Comparison of ENCODE assay signal across 2 cellular contexts in the genomic region with DNA sequence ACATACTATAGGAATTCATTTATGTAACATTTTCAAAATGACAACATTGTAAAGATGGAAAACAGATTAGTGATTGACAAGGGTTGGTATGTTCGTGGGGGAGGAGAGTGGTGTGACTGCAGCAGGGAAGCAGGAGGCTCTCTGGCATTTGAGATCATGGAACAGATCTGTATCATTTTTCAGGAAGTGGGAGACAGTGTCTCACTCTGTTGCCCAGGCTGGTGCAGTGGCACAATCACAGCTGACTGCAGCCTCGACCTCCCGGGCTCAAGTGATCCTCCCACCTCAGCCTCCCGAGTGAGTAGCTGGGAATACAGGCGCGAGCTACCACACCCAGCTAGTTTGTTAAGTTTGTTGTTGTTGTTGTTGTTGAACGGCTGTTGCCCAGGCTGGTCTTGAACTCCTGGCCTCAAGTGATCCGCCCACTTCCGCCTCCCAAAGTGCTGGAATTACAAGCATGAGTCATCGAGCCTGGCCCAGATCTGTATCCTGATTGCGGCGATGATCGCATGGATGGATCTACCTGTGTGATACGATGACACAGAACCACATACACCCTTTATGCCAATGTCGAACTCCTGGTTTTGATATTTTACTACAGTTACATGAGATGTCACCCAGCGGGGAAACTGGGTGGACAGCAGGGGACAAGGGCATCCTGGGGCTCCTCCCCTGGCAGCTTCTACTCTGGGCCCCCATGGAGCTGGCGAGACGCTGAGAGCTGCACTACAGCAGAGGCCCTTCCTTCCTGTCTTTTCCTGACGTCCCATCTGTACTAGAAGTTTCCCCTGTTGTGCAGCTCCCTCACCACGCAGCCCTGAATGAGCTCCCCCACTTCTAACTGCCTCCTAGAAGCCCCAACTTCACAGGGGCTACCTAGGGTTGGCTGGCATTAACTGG.
TF ChIP-seq lines count a peak whose summit lies in the region.

No MANE protein-coding gene starts in this region.

TF ChIP-seq in Ishikawa, 13 proteins besides CTCF, POLR2A, EP300 and RAD21:
- TF ChIP-seq TCF12 (IDR thresholded peaks at IDR 0.05; ENCODE audit: low read depth) = peak; percentile 24; the same call in 1 of the 2 replicates
- no peak for TF ChIP-seq ZBTB7A (IDR thresholded peaks at IDR 0.05; ENCODE audit: low read depth)
- TF ChIP-seq TEAD4 (IDR thresholded peaks at IDR 0.05) = peak; percentile 26; the same call in 1 of the 2 replicates

TF ChIP-seq in K562, 482 proteins besides CTCF, POLR2A, EP300 and RAD21:
- TF ChIP-seq CBX1 (IDR thresholded peaks at IDR 0.05; ENCODE audit: low read depth) = 0 out of 2 replicates have a peak, but pooled peaks have one; percentile 38
- no peak for TF ChIP-seq TAF9B (IDR thresholded peaks at IDR 0.05; ENCODE audit: partially characterized antibody)
- no peak for TF ChIP-seq U2AF1 (optimal IDR thresholded peaks at IDR 0.05; ENCODE audit: low read depth, low read length)
- TF ChIP-seq, protein P1, sequence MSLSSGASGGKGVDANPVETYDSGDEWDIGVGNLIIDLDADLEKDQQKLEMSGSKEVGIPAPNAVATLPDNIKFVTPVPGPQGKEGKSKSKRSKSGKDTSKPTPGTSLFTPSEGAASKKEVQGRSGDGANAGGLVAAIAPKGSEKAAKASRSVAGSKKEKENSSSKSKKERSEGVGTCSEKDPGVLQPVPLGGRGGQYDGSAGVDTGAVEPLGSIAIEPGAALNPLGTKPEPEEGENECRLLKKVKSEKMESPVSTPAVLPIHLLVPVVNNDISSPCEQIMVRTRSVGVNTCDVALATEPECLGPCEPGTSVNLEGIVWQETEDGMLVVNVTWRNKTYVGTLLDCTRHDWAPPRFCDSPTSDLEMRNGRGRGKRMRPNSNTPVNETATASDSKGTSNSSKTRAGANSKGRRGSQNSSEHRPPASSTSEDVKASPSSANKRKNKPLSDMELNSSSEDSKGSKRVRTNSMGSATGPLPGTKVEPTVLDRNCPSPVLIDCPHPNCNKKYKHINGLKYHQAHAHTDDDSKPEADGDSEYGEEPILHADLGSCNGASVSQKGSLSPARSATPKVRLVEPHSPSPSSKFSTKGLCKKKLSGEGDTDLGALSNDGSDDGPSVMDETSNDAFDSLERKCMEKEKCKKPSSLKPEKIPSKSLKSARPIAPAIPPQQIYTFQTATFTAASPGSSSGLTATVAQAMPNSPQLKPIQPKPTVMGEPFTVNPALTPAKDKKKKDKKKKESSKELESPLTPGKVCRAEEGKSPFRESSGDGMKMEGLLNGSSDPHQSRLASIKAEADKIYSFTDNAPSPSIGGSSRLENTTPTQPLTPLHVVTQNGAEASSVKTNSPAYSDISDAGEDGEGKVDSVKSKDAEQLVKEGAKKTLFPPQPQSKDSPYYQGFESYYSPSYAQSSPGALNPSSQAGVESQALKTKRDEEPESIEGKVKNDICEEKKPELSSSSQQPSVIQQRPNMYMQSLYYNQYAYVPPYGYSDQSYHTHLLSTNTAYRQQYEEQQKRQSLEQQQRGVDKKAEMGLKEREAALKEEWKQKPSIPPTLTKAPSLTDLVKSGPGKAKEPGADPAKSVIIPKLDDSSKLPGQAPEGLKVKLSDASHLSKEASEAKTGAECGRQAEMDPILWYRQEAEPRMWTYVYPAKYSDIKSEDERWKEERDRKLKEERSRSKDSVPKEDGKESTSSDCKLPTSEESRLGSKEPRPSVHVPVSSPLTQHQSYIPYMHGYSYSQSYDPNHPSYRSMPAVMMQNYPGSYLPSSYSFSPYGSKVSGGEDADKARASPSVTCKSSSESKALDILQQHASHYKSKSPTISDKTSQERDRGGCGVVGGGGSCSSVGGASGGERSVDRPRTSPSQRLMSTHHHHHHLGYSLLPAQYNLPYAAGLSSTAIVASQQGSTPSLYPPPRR (CRISPR knock-in tag; IDR thresholded peaks at IDR 0.05; ENCODE audit: borderline replicate concordance) = no peak
- peak; percentile 49; the same call in 1 of the 2 replicates for TF ChIP-seq ARID1B (IDR thresholded peaks at IDR 0.05)
- TF ChIP-seq, protein P2, sequence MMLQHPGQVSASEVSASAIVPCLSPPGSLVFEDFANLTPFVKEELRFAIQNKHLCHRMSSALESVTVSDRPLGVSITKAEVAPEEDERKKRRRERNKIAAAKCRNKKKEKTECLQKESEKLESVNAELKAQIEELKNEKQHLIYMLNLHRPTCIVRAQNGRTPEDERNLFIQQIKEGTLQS (IDR thresholded peaks at IDR 0.05) = peak; percentile 80
- TF ChIP-seq, protein P2 (CRISPR knock-in tag; conservative IDR thresholded peaks at IDR 0.05) = no peak
- no peak for TF ChIP-seq RBM17 (IDR thresholded peaks at IDR 0.05; ENCODE audit: borderline replicate concordance, low read depth, low read length)
- TF ChIP-seq EGR1 (conservative IDR thresholded peaks at IDR 0.05) = peak; percentile 38
- TF ChIP-seq GATAD2A (IDR thresholded peaks at IDR 0.05) = no peak
- TF ChIP-seq, protein P3, sequence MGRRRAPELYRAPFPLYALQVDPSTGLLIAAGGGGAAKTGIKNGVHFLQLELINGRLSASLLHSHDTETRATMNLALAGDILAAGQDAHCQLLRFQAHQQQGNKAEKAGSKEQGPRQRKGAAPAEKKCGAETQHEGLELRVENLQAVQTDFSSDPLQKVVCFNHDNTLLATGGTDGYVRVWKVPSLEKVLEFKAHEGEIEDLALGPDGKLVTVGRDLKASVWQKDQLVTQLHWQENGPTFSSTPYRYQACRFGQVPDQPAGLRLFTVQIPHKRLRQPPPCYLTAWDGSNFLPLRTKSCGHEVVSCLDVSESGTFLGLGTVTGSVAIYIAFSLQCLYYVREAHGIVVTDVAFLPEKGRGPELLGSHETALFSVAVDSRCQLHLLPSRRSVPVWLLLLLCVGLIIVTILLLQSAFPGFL (CRISPR knock-in tag; IDR thresholded peaks at IDR 0.05) = no peak
- TF ChIP-seq FOSL1 (tag; conservative IDR thresholded peaks at IDR 0.05) = peak; percentile 78
- TF ChIP-seq, protein P4, sequence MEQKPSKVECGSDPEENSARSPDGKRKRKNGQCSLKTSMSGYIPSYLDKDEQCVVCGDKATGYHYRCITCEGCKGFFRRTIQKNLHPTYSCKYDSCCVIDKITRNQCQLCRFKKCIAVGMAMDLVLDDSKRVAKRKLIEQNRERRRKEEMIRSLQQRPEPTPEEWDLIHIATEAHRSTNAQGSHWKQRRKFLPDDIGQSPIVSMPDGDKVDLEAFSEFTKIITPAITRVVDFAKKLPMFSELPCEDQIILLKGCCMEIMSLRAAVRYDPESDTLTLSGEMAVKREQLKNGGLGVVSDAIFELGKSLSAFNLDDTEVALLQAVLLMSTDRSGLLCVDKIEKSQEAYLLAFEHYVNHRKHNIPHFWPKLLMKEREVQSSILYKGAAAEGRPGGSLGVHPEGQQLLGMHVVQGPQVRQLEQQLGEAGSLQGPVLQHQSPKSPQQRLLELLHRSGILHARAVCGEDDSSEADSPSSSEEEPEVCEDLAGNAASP (IDR thresholded peaks at IDR 0.05) = no peak
- peak; percentile 41; the same call in 1 of the 2 replicates for TF ChIP-seq SMARCA5 (IDR thresholded peaks at IDR 0.05)
- TF ChIP-seq TCF3 (CRISPR knock-in tag; IDR thresholded peaks at IDR 0.05) = no peak
- TF ChIP-seq ZNF121 (CRISPR knock-in tag; conservative IDR thresholded peaks at IDR 0.05) = peak; percentile 73
- no peak for TF ChIP-seq ZNF551 (CRISPR knock-in tag; IDR thresholded peaks at IDR 0.05)
- TF ChIP-seq SMARCE1 (IDR thresholded peaks at IDR 0.05) = peak; percentile 60; the same call in 1 of the 2 replicates
- TF ChIP-seq CXXC5 (CRISPR knock-in tag; IDR thresholded peaks at IDR 0.05) = 0 out of 2 replicates have a peak, but pooled peaks have one; percentile 12
- TF ChIP-seq ADNP (tag; IDR thresholded peaks at IDR 0.05) = peak; percentile 79
- no peak for TF ChIP-seq ZKSCAN3 (CRISPR knock-in tag; IDR thresholded peaks at IDR 0.05)
- TF ChIP-seq SMARCA4 (IDR thresholded peaks at IDR 0.05) = peak; percentile 36; the same call in 1 of the 2 replicates
- TF ChIP-seq, protein P5, sequence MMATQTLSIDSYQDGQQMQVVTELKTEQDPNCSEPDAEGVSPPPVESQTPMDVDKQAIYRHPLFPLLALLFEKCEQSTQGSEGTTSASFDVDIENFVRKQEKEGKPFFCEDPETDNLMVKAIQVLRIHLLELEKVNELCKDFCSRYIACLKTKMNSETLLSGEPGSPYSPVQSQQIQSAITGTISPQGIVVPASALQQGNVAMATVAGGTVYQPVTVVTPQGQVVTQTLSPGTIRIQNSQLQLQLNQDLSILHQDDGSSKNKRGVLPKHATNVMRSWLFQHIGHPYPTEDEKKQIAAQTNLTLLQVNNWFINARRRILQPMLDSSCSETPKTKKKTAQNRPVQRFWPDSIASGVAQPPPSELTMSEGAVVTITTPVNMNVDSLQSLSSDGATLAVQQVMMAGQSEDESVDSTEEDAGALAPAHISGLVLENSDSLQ (IDR thresholded peaks at IDR 0.05) = peak; percentile 67; the same call in 1 of the 2 replicates
- TF ChIP-seq MTA1 (IDR thresholded peaks at IDR 0.05; ENCODE audit: borderline replicate concordance) = 0 out of 2 replicates have a peak, but pooled peaks have one; percentile 41
- TF ChIP-seq, protein P6, sequence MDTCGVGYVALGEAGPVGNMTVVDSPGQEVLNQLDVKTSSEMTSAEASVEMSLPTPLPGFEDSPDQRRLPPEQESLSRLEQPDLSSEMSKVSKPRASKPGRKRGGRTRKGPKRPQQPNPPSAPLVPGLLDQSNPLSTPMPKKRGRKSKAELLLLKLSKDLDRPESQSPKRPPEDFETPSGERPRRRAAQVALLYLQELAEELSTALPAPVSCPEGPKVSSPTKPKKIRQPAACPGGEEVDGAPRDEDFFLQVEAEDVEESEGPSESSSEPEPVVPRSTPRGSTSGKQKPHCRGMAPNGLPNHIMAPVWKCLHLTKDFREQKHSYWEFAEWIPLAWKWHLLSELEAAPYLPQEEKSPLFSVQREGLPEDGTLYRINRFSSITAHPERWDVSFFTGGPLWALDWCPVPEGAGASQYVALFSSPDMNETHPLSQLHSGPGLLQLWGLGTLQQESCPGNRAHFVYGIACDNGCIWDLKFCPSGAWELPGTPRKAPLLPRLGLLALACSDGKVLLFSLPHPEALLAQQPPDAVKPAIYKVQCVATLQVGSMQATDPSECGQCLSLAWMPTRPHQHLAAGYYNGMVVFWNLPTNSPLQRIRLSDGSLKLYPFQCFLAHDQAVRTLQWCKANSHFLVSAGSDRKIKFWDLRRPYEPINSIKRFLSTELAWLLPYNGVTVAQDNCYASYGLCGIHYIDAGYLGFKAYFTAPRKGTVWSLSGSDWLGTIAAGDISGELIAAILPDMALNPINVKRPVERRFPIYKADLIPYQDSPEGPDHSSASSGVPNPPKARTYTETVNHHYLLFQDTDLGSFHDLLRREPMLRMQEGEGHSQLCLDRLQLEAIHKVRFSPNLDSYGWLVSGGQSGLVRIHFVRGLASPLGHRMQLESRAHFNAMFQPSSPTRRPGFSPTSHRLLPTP (IDR thresholded peaks at IDR 0.05; ENCODE audit: borderline replicate concordance, extremely low read depth, insufficient read length) = peak; percentile 31
- no peak for TF ChIP-seq SREBF1 (IDR thresholded peaks at IDR 0.05; ENCODE audit: borderline replicate concordance, low read depth, low read length)
- TF ChIP-seq JUND (IDR thresholded peaks at IDR 0.05; ENCODE audit: borderline replicate concordance, low read depth, low read length) = peak; percentile 85
- TF ChIP-seq JUND (tag; IDR thresholded peaks at IDR 0.05; ENCODE audit: borderline replicate concordance, low read depth, low read length) = peak; percentile 80
- TF ChIP-seq SPI1 (IDR thresholded peaks at IDR 0.05; ENCODE audit: borderline replicate concordance, low read depth, low read length) = 0 out of 2 replicates have a peak, but pooled peaks have one; percentile 1
- no peak for TF ChIP-seq NFRKB (IDR thresholded peaks at IDR 0.05; ENCODE audit: low read depth)
- TF ChIP-seq, protein P7, sequence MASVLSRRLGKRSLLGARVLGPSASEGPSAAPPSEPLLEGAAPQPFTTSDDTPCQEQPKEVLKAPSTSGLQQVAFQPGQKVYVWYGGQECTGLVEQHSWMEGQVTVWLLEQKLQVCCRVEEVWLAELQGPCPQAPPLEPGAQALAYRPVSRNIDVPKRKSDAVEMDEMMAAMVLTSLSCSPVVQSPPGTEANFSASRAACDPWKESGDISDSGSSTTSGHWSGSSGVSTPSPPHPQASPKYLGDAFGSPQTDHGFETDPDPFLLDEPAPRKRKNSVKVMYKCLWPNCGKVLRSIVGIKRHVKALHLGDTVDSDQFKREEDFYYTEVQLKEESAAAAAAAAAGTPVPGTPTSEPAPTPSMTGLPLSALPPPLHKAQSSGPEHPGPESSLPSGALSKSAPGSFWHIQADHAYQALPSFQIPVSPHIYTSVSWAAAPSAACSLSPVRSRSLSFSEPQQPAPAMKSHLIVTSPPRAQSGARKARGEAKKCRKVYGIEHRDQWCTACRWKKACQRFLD (CRISPR knock-in tag; IDR thresholded peaks at IDR 0.05) = 0 out of 2 replicates have a peak, but pooled peaks have one; percentile 30
- TF ChIP-seq DPF2 (IDR thresholded peaks at IDR 0.05) = 0 out of 2 replicates have a peak, but pooled peaks have one; percentile 25
- TF ChIP-seq GATA2 (CRISPR knock-in tag; IDR thresholded peaks at IDR 0.05) = 0 out of 2 replicates have a peak, but pooled peaks have one; percentile 27
- peak; percentile 70 for TF ChIP-seq ZEB2 (IDR thresholded peaks at IDR 0.05)
- TF ChIP-seq CTBP1 (IDR thresholded peaks at IDR 0.05; ENCODE audit: borderline replicate concordance) = peak; percentile 46; the same call in 1 of the 2 replicates
